28 cellular contexts compared by ENCODE assay signal in genomic region chr10:127886371-127887051, GRCh38. TPM values are rescaled to one million over a fixed set of nuclear protein-coding genes. Genes with fewer than 3 reads are reported as not detected.
A peak's percentile ranks its signal among the peaks of the same experiment; 100 is the strongest.
DNase-seq lines count a peak whose midpoint lies in the region; ATAC-seq and TF ChIP-seq lines count a peak whose summit lies in the region.
"Had no signal": no experiment of that assay in that cellular context is flagged by ENCODE, and none has a peak within 500 bp of the region (broad histone marks: within the 10 kb centered on the region; RNA-seq: fewer than 3 reads in every experiment).

No MANE protein-coding gene starts in this region.

- H3K4me1 ChIP-seq in lung (ENCODE audit: control insufficient read depth in 2 of 2, insufficient read depth in 2 of 2, low read length in 2 of 2), result peaks cover 0 to 1% of the 10 kb centered on the region in 2 donors
- peaks cover 9 to 81% (median 49%) of the 10 kb centered on the region in 4 donors for H3K4me1 ChIP-seq in transverse colon
- H3K4me1 ChIP-seq: neural progenitor cell, parathyroid adenoma, right atrium auricular region, testis, vagina had no signal

- TF ChIP-seq EP300 in transverse colon (IDR thresholded peaks at IDR 0.05; ENCODE audit: low read depth), result no peak

- WGBS in lung, 2 donors, result 93% methylated on average over 12 of the region's 12 CpGs
- WGBS in transverse colon (ENCODE audit: low coverage in 1 of 2), 2 donors, result 69 to 96% methylated on average over 4 to 12 of the region's 12 CpGs

- DNase-seq in HuH-7.5 (ENCODE audit: low spot score) (peak; percentile 40), epithelial cell of proximal tubule (ENCODE audit: low read depth) (peak; percentile 92), lung (ENCODE audit: low spot score) (peak; percentile 19), transverse colon (peak; percentile 63), epidermal melanocyte (ENCODE audit: insufficient read length, low spot score) (no peak)
- no peak for DNase-seq in activated T-cell treated with anti-CD3 and anti-CD28 coated beads, Interleukin-2, amount 50 U/mL, for 1 hour
- DNase-seq: activated CD4-positive, alpha-beta T cell treated with anti-CD3 and anti-CD28 coated beads for 36 hours; activated CD8-positive, alpha-beta T cell treated with anti-CD3 and anti-CD28 coated beads, Interleukin-2, amount 10 ng/mL, durations not matched to agents 7 days and 5 days; activated effector memory CD4-positive, alpha-beta T cell treated with Interleukin-2 at 50 U/mL for 16 hours; activated T-cell treated with anti-CD3 and anti-CD28 coated beads for 4 hours; DMS153; left ventricle myocardium inferior; NCI-H1048; NCI-H2107; spleen; stimulated activated CD4-positive, alpha-beta T cell treated with anti-CD3 and anti-CD28 coated beads, Interleukin-2, amount 100 ng/mL, for 24 hours; testis had no signal

- TF ChIP-seq POLR2A in transverse colon (IDR thresholded peaks at IDR 0.05), result no peak

- H3K4me3 ChIP-seq in epithelial cell of proximal tubule (ENCODE audit: low read depth, low read length) (no peak overlapping the region), lung (no peak overlapping the region), transverse colon (no peak overlapping the region)
- H3K4me3 ChIP-seq: BLaER1, left ventricle myocardium inferior, neural progenitor cell, right atrium auricular region, spleen, testis, vagina had no signal

- in situ Hi-C loops in transverse colon (cut with MboI; ENCODE audit: low pct_ligation_motif_present in 1 of 4, low pct_unique_long_range_greater_than_20kb in 1 of 4, low sequenced_read_pairs in 3 of 4), result no loop called here

- no peaks in the 10 kb centered on the region for H3K9me3 ChIP-seq in lung (ENCODE audit: control insufficient read depth in 2 of 2, insufficient read depth in 1 of 2, low read length in 1 of 2)
- no peaks in the 10 kb centered on the region for H3K9me3 ChIP-seq in transverse colon
- H3K9me3 ChIP-seq: BLaER1, left ventricle myocardium inferior, right atrium auricular region, spleen, testis, vagina had no signal

- no peak for ATAC-seq in lung (ENCODE audit: insufficient read depth, low FRiP score)
- ATAC-seq in HG03342 (IDR thresholded peaks at IDR 0.05; ENCODE audit: unreplicated experiment), result no peak
- ATAC-seq: activated CD4-positive, alpha-beta T cell treated with anti-CD3 and anti-CD28 coated beads for 36 hours; activated CD8-positive, alpha-beta T cell treated with anti-CD3 and anti-CD28 coated beads, Interleukin-2, amount 10 ng/mL, durations not matched to agents 7 days and 5 days had no signal

- intact Hi-C loops in transverse colon (cut with DNase I; ENCODE audit: low total_unique reads), result no loop called here

- H3K27me3 ChIP-seq in lung (ENCODE audit: control insufficient read depth, insufficient read depth) (no peaks in the 10 kb centered on the region), transverse colon (no peaks in the 10 kb centered on the region)
- H3K27me3 ChIP-seq: BLaER1, neural progenitor cell, right atrium auricular region, testis, vagina had no signal

- H3K36me3 ChIP-seq in lung (ENCODE audit: control insufficient read depth in 2 of 2, insufficient read depth in 2 of 2, low read length in 2 of 2), result no peaks in the 10 kb centered on the region
- no peaks in the 10 kb centered on the region for H3K36me3 ChIP-seq in transverse colon
- H3K36me3 ChIP-seq: BLaER1, left ventricle myocardium inferior, neural progenitor cell, right atrium auricular region, spleen, vagina had no signal

- TF ChIP-seq CTCF in epithelial cell of proximal tubule (conservative IDR thresholded peaks at IDR 0.05; ENCODE audit: low read depth, low read length), result no peak
- TF ChIP-seq CTCF in lung (IDR thresholded peaks at IDR 0.05; ENCODE audit: control extremely low read depth, extremely low read depth), result no peak
- no peak for TF ChIP-seq CTCF in transverse colon (IDR thresholded peaks at IDR 0.05)

- H3K27ac ChIP-seq in lung (ENCODE audit: low read depth in 1 of 2, low read length in 1 of 2), result no peak overlapping the region
- peak overlapping the region; percentile 73 to 86 (median 84) for H3K27ac ChIP-seq in transverse colon
- H3K27ac ChIP-seq: BLaER1, epithelial cell of prostate, left ventricle myocardium inferior, neural progenitor cell, parathyroid adenoma, right atrium auricular region, spleen, testis, vagina had no signal

RNA-seq across cellular contexts. Expression of gene CLRN3, which starts 6.2 kb away (rescaled TPM):
- total RNA-seq in epithelial cell of proximal tubule (not detected in 2 replicates), lung (not detected), transverse colon (100 to 1,000 TPM in 2 of 4 donors, 10 to 100 TPM in 2; 35.2 to 167 (median 77.1) TPM)
- polyA plus RNA-seq in lung, result under 1 TPM; 0.10 to 0.12 TPM
- total RNA-seq: activated CD4-positive, alpha-beta T cell treated with anti-CD3 and anti-CD28 coated beads for 36 hours; activated CD8-positive, alpha-beta T cell treated with anti-CD3 and anti-CD28 coated beads, Interleukin-2, amount 10 ng/mL, durations not matched to agents 7 days and 5 days; activated naive CD4-positive, alpha-beta T cell treated with anti-CD3 and anti-CD28 coated beads, Interleukin-2, amount 50 U/mL, for 72 hours; left ventricle myocardium inferior; LHCN-M2; mononuclear cell; right atrium auricular region; RPMI7951; vagina had no signal

RNA-seq across cellular contexts. Expression of gene PTPRE, which starts 20.4 kb away (rescaled TPM):
- 5.4 and 6.2 TPM in 2 replicates for total RNA-seq in epithelial cell of proximal tubule
- total RNA-seq in lung, result 10 to 100 TPM; 27.3 to 68.7 TPM
- 10 to 100 TPM; 15.5 to 45.7 TPM for polyA plus RNA-seq in lung
- 10 to 100 TPM; 25.7 to 43.6 (median 26.7) TPM for total RNA-seq in transverse colon

Comparison
In these comparisons a context has a peak if more than half of its experiments do, and no peak if none do; other contexts are left out.
1. DNase-seq: peak in HuH-7.5 (single experiment), epithelial cell of proximal tubule (single experiment), lung (single experiment) and transverse colon (single experiment); none in activated T-cell treated with anti-CD3 and anti-CD28 coated beads, Interleukin-2, amount 50 U/mL, for 1 hour (single experiment) and epidermal melanocyte (single experiment).
2. H3K27ac ChIP-seq: peak in transverse colon (4 of 4); none in lung (0 of 2).
3. RNA of gene CLRN3, which starts 6.2 kb away (total RNA-seq): 35.2 to 167 TPM in transverse colon; not detected in epithelial cell of proximal tubule and not detected in lung; every median in the first group is over 10 times any median in the second.